9 cellular contexts compared by ENCODE assay signal in genomic region chr7:127396184-127396583, GRCh38. TPM values are rescaled to one million over a fixed set of nuclear protein-coding genes. Genes with fewer than 3 reads are reported as not detected.
DNase-seq lines count a peak whose midpoint lies in the region; ATAC-seq and TF ChIP-seq lines count a peak whose summit lies in the region.
"Had no signal": no experiment of that assay in that cellular context is flagged by ENCODE, and none has a peak within 500 bp of the region (broad histone marks: within the 10 kb centered on the region; RNA-seq: fewer than 3 reads in every experiment).

No MANE protein-coding gene starts in this region.

- no peak for DNase-seq in AG10803 (ENCODE audit: low read depth)
- peak; percentile 36 for DNase-seq in activated naive CD8-positive, alpha-beta T cell treated with anti-CD3 and anti-CD28 coated beads, Interleukin-2, amount 50 U/mL, for 24 hours
- DNase-seq in glomerular visceral epithelial cell (ENCODE audit: extremely low spot score), result no peak
- no peak for DNase-seq in left colon
- DNase-seq in HuH-7.5 (ENCODE audit: low spot score), result no peak
- DNase-seq: NCI-H187 treated with DMSO at 0.1 percent for 48 hours had no signal

- H3K27ac Mint-ChIP-seq in activated naive CD8-positive, alpha-beta T cell treated with anti-CD3 and anti-CD28 coated beads, Interleukin-2, amount 50 U/mL, for 24 hours, result no peak overlapping the region

- peaks cover 4% of the 10 kb centered on the region for H3K36me3 Mint-ChIP-seq in activated naive CD8-positive, alpha-beta T cell treated with anti-CD3 and anti-CD28 coated beads, Interleukin-2, amount 50 U/mL, for 24 hours (ENCODE audit: low read depth)

- peaks cover 36% of the 10 kb centered on the region for H3K4me1 Mint-ChIP-seq in activated naive CD8-positive, alpha-beta T cell treated with anti-CD3 and anti-CD28 coated beads, Interleukin-2, amount 50 U/mL, for 24 hours

- H3K4me3 Mint-ChIP-seq in activated naive CD8-positive, alpha-beta T cell treated with anti-CD3 and anti-CD28 coated beads, Interleukin-2, amount 50 U/mL, for 24 hours, result no peak overlapping the region

- intact Hi-C loops in left colon (cut with DNase I, micrococcal nuclease), result no loop called here

- 0 out of 2 replicates have a peak, but pooled peaks have one; percentile 5 for TF ChIP-seq CTCF in AG10803 (conservative IDR thresholded peaks at IDR 0.05; ENCODE audit: low read length)

- peaks cover 2% of the 10 kb centered on the region for H3K27me3 Mint-ChIP-seq in activated naive CD8-positive, alpha-beta T cell treated with anti-CD3 and anti-CD28 coated beads, Interleukin-2, amount 50 U/mL, for 24 hours

- peak; percentile 36 for ATAC-seq in GM18508 (IDR thresholded peaks at IDR 0.05; ENCODE audit: insufficient read depth, unreplicated experiment)
- peak; percentile 24 for ATAC-seq in HG03575 (IDR thresholded peaks at IDR 0.05; ENCODE audit: extremely low read depth, insufficient number of reproducible peaks, low FRiP score, unreplicated experiment)
- ATAC-seq in activated naive CD8-positive, alpha-beta T cell treated with anti-CD3 and anti-CD28 coated beads, Interleukin-2, amount 50 U/mL, for 24 hours, result no peak
- no peak for ATAC-seq in left colon
- no peak for ATAC-seq in GM19324 (IDR thresholded peaks at IDR 0.05; ENCODE audit: low FRiP score, unreplicated experiment)

- peaks cover 12% of the 10 kb centered on the region for H3K9me3 Mint-ChIP-seq in activated naive CD8-positive, alpha-beta T cell treated with anti-CD3 and anti-CD28 coated beads, Interleukin-2, amount 50 U/mL, for 24 hours

- H3K4me3 ChIP-seq in AG10803 (ENCODE audit: low read length), result no peak overlapping the region

RNA-seq across cellular contexts. Expression of gene ZNF800, which starts 3.7 kb away (rescaled TPM):
- 10 to 100 TPM; 31.7 to 31.9 TPM for total RNA-seq in left colon

Comparison
In these comparisons a context has a peak if more than half of its experiments do, and no peak if none do; other contexts are left out.
1. ATAC-seq: peak in GM18508 (single experiment) and HG03575 (single experiment); none in activated naive CD8-positive, alpha-beta T cell treated with anti-CD3 and anti-CD28 coated beads, Interleukin-2, amount 50 U/mL, for 24 hours (single experiment), left colon (single experiment) and GM19324 (single experiment).